In the genomic region with DNA sequence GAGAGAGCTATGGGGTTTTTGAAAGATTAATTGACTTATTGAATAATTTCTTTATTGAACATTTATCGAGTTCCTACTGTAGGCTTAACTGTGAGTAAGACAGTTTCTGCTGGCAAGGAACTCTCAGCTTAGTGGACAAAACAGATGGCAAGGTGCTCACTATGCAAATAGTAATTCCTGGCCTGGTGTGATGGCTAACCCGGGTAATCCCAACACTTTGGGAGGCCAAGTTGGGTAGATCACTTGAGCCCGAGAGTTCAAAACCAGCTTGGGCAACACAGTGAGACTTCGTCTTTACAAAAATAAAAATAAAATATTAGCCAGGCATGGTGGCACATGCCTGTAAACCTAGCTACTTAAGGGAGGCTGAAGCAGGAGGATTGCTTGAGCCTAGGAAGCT, we compare ENCODE assay signal across 29 cellular contexts.
"Had no signal": no experiment of that assay in that cellular context is flagged by ENCODE, and none has a peak within 500 bp of the region (broad histone marks: within the 10 kb centered on the region; RNA-seq: fewer than 3 reads in every experiment).

No MANE protein-coding gene starts in this region.

- DNase-seq: activated CD4-positive, alpha-beta T cell treated with anti-CD3 and anti-CD28 coated beads for 36 hours; activated CD4-positive, alpha-beta T cell treated with anti-CD3 and anti-CD28 coated beads, Interleukin-2, amount 10 ng/mL, durations not matched to agents 7 days and 5 days; activated CD4-positive, alpha-beta T cell treated with anti-CD3 and anti-CD28 coated beads, Interleukin-2, amount 50 U/mL, for 48 hours; activated CD8-positive, alpha-beta T cell treated with anti-CD3 and anti-CD28 coated beads, Interleukin-2, amount 10 ng/mL, durations not matched to agents 7 days and 5 days; activated gamma-delta T cell treated with Interleukin-2 at 50 U/mL for 16 hours; activated naive CD4-positive, alpha-beta T cell treated with anti-CD3 and anti-CD28 coated beads, Interleukin-2, amount 10 ng/mL, durations not matched to agents 7 days and 5 days; activated naive CD8-positive, alpha-beta T cell treated with anti-CD3 and anti-CD28 coated beads, Interleukin-2, amount 50 U/mL, for 24 hours; activated T-cell treated with anti-CD3 and anti-CD28 coated beads, Interleukin-2, amount 50 U/mL, for 24 hours; anterior cingulate cortex; caudate nucleus; MM.1S; NCI-H1092; NCI-H1436 treated with DMSO at 0.1 percent for 48 hours; NCI-H1694 treated with DMSO at 0.1 percent for 48 hours; NCI-H2029; NCI-H345; NCI-H526 treated with DMSO at 0.1 percent for 48 hours; NCI-H774; SHP77 treated with DMSO at 0.1 percent for 48 hours; SK-N-SH had no signal

- H3K4me1 Mint-ChIP-seq: activated CD4-positive, alpha-beta T cell treated with anti-CD3 and anti-CD28 coated beads for 36 hours; activated CD4-positive, alpha-beta T cell treated with anti-CD3 and anti-CD28 coated beads, Interleukin-2, amount 10 ng/mL, durations not matched to agents 7 days and 5 days; activated naive CD4-positive, alpha-beta T cell treated with anti-CD3 and anti-CD28 coated beads, Interleukin-2, amount 10 ng/mL, durations not matched to agents 7 days and 5 days; activated naive CD8-positive, alpha-beta T cell treated with anti-CD3 and anti-CD28 coated beads, Interleukin-2, amount 50 U/mL, for 24 hours had no signal

- H3K9me3 ChIP-seq: SJSA1, SK-N-SH had no signal

- H3K36me3 ChIP-seq: SJSA1 had no signal

- H3K27ac Mint-ChIP-seq: activated CD4-positive, alpha-beta T cell treated with anti-CD3 and anti-CD28 coated beads for 36 hours; activated CD4-positive, alpha-beta T cell treated with anti-CD3 and anti-CD28 coated beads, Interleukin-2, amount 10 ng/mL, durations not matched to agents 7 days and 5 days; activated CD8-positive, alpha-beta T cell treated with anti-CD3 and anti-CD28 coated beads, Interleukin-2, amount 10 ng/mL, durations not matched to agents 7 days and 5 days; activated naive CD4-positive, alpha-beta T cell treated with anti-CD3 and anti-CD28 coated beads, Interleukin-2, amount 10 ng/mL, durations not matched to agents 7 days and 5 days; activated naive CD8-positive, alpha-beta T cell; activated naive CD8-positive, alpha-beta T cell treated with anti-CD3 and anti-CD28 coated beads, Interleukin-2, amount 50 U/mL, for 24 hours; activated T-cell treated with anti-CD3 and anti-CD28 coated beads, Interleukin-2, amount 50 U/mL, for 24 hours; T-helper 1 cell treated with Interleukin-12 subunit alpha and Interleukin-12 subunit beta and Interleukin-4 antibody, amounts not matched to agents 30 μg/mL and 1 μg/mL, for 36 hours; T-helper 2 cell treated with Interferon-gamma antibody and Interleukin-4, amounts not matched to agents 5 μg/mL and 100 μg/mL, for 36 hours; WTC11 had no signal

- ATAC-seq: activated CD4-positive, alpha-beta T cell treated with anti-CD3 and anti-CD28 coated beads for 36 hours; activated CD4-positive, CD25-positive, alpha-beta regulatory T cell treated with anti-CD3 and anti-CD28 coated beads, Interleukin-2, amount 50 U/mL, for 24 hours; activated CD8-positive, alpha-beta T cell treated with anti-CD3 and anti-CD28 coated beads, Interleukin-2, amount 10 ng/mL, durations not matched to agents 7 days and 5 days; activated naive CD8-positive, alpha-beta T cell treated with anti-CD3 and anti-CD28 coated beads, Interleukin-2, amount 50 U/mL, for 24 hours; Panc1; WTC11 had no signal

- H3K4me3 Mint-ChIP-seq: activated CD4-positive, alpha-beta T cell treated with anti-CD3 and anti-CD28 coated beads for 36 hours; activated CD4-positive, alpha-beta T cell treated with anti-CD3 and anti-CD28 coated beads, Interleukin-2, amount 10 ng/mL, durations not matched to agents 7 days and 5 days; activated CD8-positive, alpha-beta T cell treated with anti-CD3 and anti-CD28 coated beads, Interleukin-2, amount 10 ng/mL, durations not matched to agents 7 days and 5 days; activated naive CD4-positive, alpha-beta T cell treated with anti-CD3 and anti-CD28 coated beads, Interleukin-2, amount 10 ng/mL, durations not matched to agents 7 days and 5 days; activated naive CD8-positive, alpha-beta T cell; activated naive CD8-positive, alpha-beta T cell treated with anti-CD3 and anti-CD28 coated beads, Interleukin-2, amount 50 U/mL, for 24 hours; activated T-cell treated with anti-CD3 and anti-CD28 coated beads, Interleukin-2, amount 50 U/mL, for 24 hours; brain; T-helper 1 cell treated with Interleukin-12 subunit alpha and Interleukin-12 subunit beta and Interleukin-4 antibody, amounts not matched to agents 30 μg/mL and 1 μg/mL, for 36 hours; T-helper 2 cell treated with Interferon-gamma antibody and Interleukin-4, amounts not matched to agents 5 μg/mL and 100 μg/mL, for 36 hours; WTC11 had no signal

- H3K27me3 ChIP-seq: SJSA1 had no signal

- H3K36me3 Mint-ChIP-seq: activated naive CD4-positive, alpha-beta T cell treated with anti-CD3 and anti-CD28 coated beads, Interleukin-2, amount 10 ng/mL, durations not matched to agents 7 days and 5 days; activated naive CD8-positive, alpha-beta T cell; brain; WTC11 had no signal

- H3K4me2 ChIP-seq: KMS-11, SK-N-SH had no signal

- H3K9me3 Mint-ChIP-seq: activated CD4-positive, alpha-beta T cell treated with anti-CD3 and anti-CD28 coated beads, Interleukin-2, amount 10 ng/mL, durations not matched to agents 7 days and 5 days; activated naive CD4-positive, alpha-beta T cell treated with anti-CD3 and anti-CD28 coated beads, Interleukin-2, amount 10 ng/mL, durations not matched to agents 7 days and 5 days; activated naive CD8-positive, alpha-beta T cell treated with anti-CD3 and anti-CD28 coated beads, Interleukin-2, amount 50 U/mL, for 24 hours; activated T-cell treated with anti-CD3 and anti-CD28 coated beads, Interleukin-2, amount 50 U/mL, for 24 hours; T-helper 1 cell treated with Interleukin-12 subunit alpha and Interleukin-12 subunit beta and Interleukin-4 antibody, amounts not matched to agents 30 μg/mL and 1 μg/mL, for 36 hours; T-helper 2 cell treated with Interferon-gamma antibody and Interleukin-4, amounts not matched to agents 5 μg/mL and 100 μg/mL, for 36 hours had no signal

- H3K27ac ChIP-seq: KMS-11, SJSA1 had no signal

- H3K4me3 ChIP-seq: SJSA1 had no signal

- H3K9ac ChIP-seq: KMS-11, SK-N-SH had no signal
